Comparison of ENCODE assay signal across 11 cellular contexts in genomic region chr11:86524603-86525352, GRCh38.
A peak's percentile ranks its signal among the peaks of the same experiment; 100 is the strongest.
DNase-seq lines count a peak whose midpoint lies in the region; ATAC-seq, FAIRE-seq and TF ChIP-seq lines count a peak whose summit lies in the region.
"Had no signal": no experiment of that assay in that cellular context is flagged by ENCODE, and none has a peak within 500 bp of the region (broad histone marks: within the 10 kb centered on the region; RNA-seq: fewer than 3 reads in every experiment).

No MANE protein-coding gene starts in this region.

- H3K4me3 Mint-ChIP-seq in nephron progenitor cell: no peak overlapping the region
- no peak overlapping the region for H3K4me3 Mint-ChIP-seq in natural killer cell treated with Interleukin-12 subunit alpha and Interleukin-12 subunit beta and Interleukin-15 and Interleukin-18, amount 100 ng/mL, for 72 hours
- H3K4me3 Mint-ChIP-seq: neural crest cell had no signal

- H3K27me3 Mint-ChIP-seq in nephron progenitor cell (ENCODE audit: low read depth, poor library complexity): peaks cover 8% of the 10 kb centered on the region
- H3K27me3 Mint-ChIP-seq in natural killer cell treated with Interleukin-12 subunit alpha and Interleukin-12 subunit beta and Interleukin-15 and Interleukin-18, amount 100 ng/mL, for 72 hours: peaks cover 22 to 45% of the 10 kb centered on the region in 2 donors

- H3K27ac ChIP-seq in colonic mucosa: peak overlapping the region; percentile 32

- H3K4me1 ChIP-seq in colonic mucosa: no peaks in the 10 kb centered on the region

- ATAC-seq in natural killer cell treated with Interleukin-12 subunit alpha and Interleukin-12 subunit beta and Interleukin-15 and Interleukin-18, amount 100 ng/mL, for 72 hours: no peak
- ATAC-seq in GM19397 (IDR thresholded peaks at IDR 0.05; ENCODE audit: unreplicated experiment) (no peak), GM21528 (IDR thresholded peaks at IDR 0.05; ENCODE audit: low FRiP score, unreplicated experiment) (no peak)

- H3K36me3 Mint-ChIP-seq in nephron progenitor cell (ENCODE audit: low read depth): peaks cover 31% of the 10 kb centered on the region
- peaks cover 31% of the 10 kb centered on the region for H3K36me3 Mint-ChIP-seq in natural killer cell treated with Interleukin-12 subunit alpha and Interleukin-12 subunit beta and Interleukin-15 and Interleukin-18, amount 100 ng/mL, for 72 hours

- H3K27ac Mint-ChIP-seq in nephron progenitor cell: peak overlapping the region; percentile 75
- no peak overlapping the region for H3K27ac Mint-ChIP-seq in natural killer cell treated with Interleukin-12 subunit alpha and Interleukin-12 subunit beta and Interleukin-15 and Interleukin-18, amount 100 ng/mL, for 72 hours

- H3K4me1 Mint-ChIP-seq in nephron progenitor cell: peaks cover 20% of the 10 kb centered on the region
- peaks cover 0 to 4% of the 10 kb centered on the region in 2 donors for H3K4me1 Mint-ChIP-seq in natural killer cell treated with Interleukin-12 subunit alpha and Interleukin-12 subunit beta and Interleukin-15 and Interleukin-18, amount 100 ng/mL, for 72 hours (ENCODE audit: low read depth in 2 of 2)

- H3K9me3 Mint-ChIP-seq in nephron progenitor cell: peaks cover 57% of the 10 kb centered on the region
- peaks cover 9% of the 10 kb centered on the region for H3K9me3 Mint-ChIP-seq in natural killer cell treated with Interleukin-12 subunit alpha and Interleukin-12 subunit beta and Interleukin-15 and Interleukin-18, amount 100 ng/mL, for 72 hours

- H3K4me3 ChIP-seq in AG10803 (ENCODE audit: low read length) (no peak overlapping the region), colonic mucosa (no peak overlapping the region)

- no peak overlapping the region for H3K9ac ChIP-seq in colonic mucosa (ENCODE audit: low read depth in 2 of 2, low read length in 2 of 2)

- H3K27me3 ChIP-seq in colonic mucosa: no peaks in the 10 kb centered on the region

- intact Hi-C loops in colonic mucosa (cut with DNase I): no loop called here

- H3K9me3 ChIP-seq in colonic mucosa: no peaks in the 10 kb centered on the region

- peak; percentile 55 for DNase-seq in AG10803 (ENCODE audit: low read depth)
- DNase-seq in NCI-H226: peak; percentile 28
- no peak for DNase-seq in colonic mucosa
- no peak for DNase-seq in nephron progenitor cell
- DNase-seq in natural killer cell treated with Interleukin-12 subunit alpha and Interleukin-12 subunit beta and Interleukin-15 and Interleukin-18, amount 100 ng/mL, for 72 hours (ENCODE audit: low spot score): no peak
- DNase-seq in GM19239 (ENCODE audit: insufficient read length, low spot score): no peak
- DNase-seq: DMS153 had no signal

- FAIRE-seq in GM19239 (lab: Jason Lieb, UNC): no peak
- FAIRE-seq: endometrium had no signal

- H3K36me3 ChIP-seq in colonic mucosa: no peaks in the 10 kb centered on the region

- no peak for TF ChIP-seq CTCF in AG10803 (conservative IDR thresholded peaks at IDR 0.05; ENCODE audit: low read length)
- no peak for TF ChIP-seq CTCF in colonic mucosa (IDR thresholded peaks at IDR 0.05)
- TF ChIP-seq CTCF in nephron progenitor cell (IDR thresholded peaks at IDR 0.05): no peak

Comparison
In these comparisons a context has a peak if more than half of its experiments do, and no peak if none do; other contexts are left out.
1. DNase-seq: peak in AG10803 (single experiment) and NCI-H226 (single experiment); none in colonic mucosa (single experiment), nephron progenitor cell (single experiment), natural killer cell treated with Interleukin-12 subunit alpha and Interleukin-12 subunit beta and Interleukin-15 and Interleukin-18, amount 100 ng/mL, for 72 hours (single experiment) and GM19239 (single experiment).